1 cellular context compared by ENCODE assay signal in genomic region chr3:45574067-45574494, GRCh38.
A peak's percentile ranks its signal among the peaks of the same experiment; 100 is the strongest.
TF ChIP-seq lines count a peak whose summit lies in the region.

No MANE protein-coding gene starts in this region.

TF ChIP-seq in K562, 482 proteins besides CTCF, POLR2A, EP300 and RAD21 (continued from another document):
- TF ChIP-seq MGA (IDR thresholded peaks at IDR 0.05), result no peak
- peak; percentile 83 to 85 for TF ChIP-seq NRF1 (conservative IDR thresholded peaks at IDR 0.05 in 1 of 2, IDR thresholded peaks at IDR 0.05 in 1 of 2)
- 0 out of 2 replicates have a peak, but pooled peaks have one; percentile 51 for TF ChIP-seq FOXJ2 (tag; IDR thresholded peaks at IDR 0.05)
- no peak for TF ChIP-seq NELFE (IDR thresholded peaks at IDR 0.05; ENCODE audit: insufficient read depth, insufficient read length)
- TF ChIP-seq ATF3 (IDR thresholded peaks at IDR 0.05), result peak; percentile 57; the same call in 1 of the 2 replicates
- no peak for TF ChIP-seq ATF3 (CRISPR knock-in tag; conservative IDR thresholded peaks at IDR 0.05)
- peak; percentile 74 for TF ChIP-seq CXXC5 (CRISPR knock-in tag; IDR thresholded peaks at IDR 0.05)
- no peak for TF ChIP-seq NFXL1 (CRISPR knock-in tag; IDR thresholded peaks at IDR 0.05)
- peak; percentile 25; the same call in 1 of the 2 replicates for TF ChIP-seq KAT7 (CRISPR knock-in tag; IDR thresholded peaks at IDR 0.05; ENCODE audit: borderline replicate concordance)
- TF ChIP-seq TFAP4 (CRISPR knock-in tag; IDR thresholded peaks at IDR 0.05; ENCODE audit: borderline replicate concordance), result peak; percentile 38; the same call in 1 of the 2 replicates
- TF ChIP-seq SMARCA5 (IDR thresholded peaks at IDR 0.05), result no peak
- TF ChIP-seq SOX6 (IDR thresholded peaks at IDR 0.05), result peak; percentile 100
- no peak for TF ChIP-seq ID3 (CRISPR knock-in tag; IDR thresholded peaks at IDR 0.05)
- peak; percentile 28; the same call in 1 of the 2 replicates for TF ChIP-seq ID3 (tag; IDR thresholded peaks at IDR 0.05)
- peak; percentile 82 for TF ChIP-seq KLF16 (IDR thresholded peaks at IDR 0.05)
- no peak for TF ChIP-seq EWSR1 (IDR thresholded peaks at IDR 0.05; ENCODE audit: borderline replicate concordance, low read depth, partially characterized antibody)
- TF ChIP-seq ZNF551 (CRISPR knock-in tag; IDR thresholded peaks at IDR 0.05), result no peak
- TF ChIP-seq TARDBP (IDR thresholded peaks at IDR 0.05), result no peak
- TF ChIP-seq ZMIZ1 (IDR thresholded peaks at IDR 0.05; ENCODE audit: low read depth in 2 of 2, low read length in 2 of 2), result 0 out of 4 replicates have a peak, but pooled peaks of 1 of the 2 experiments have one; percentile 67
- no peak for TF ChIP-seq TRIM25 (IDR thresholded peaks at IDR 0.05; ENCODE audit: borderline replicate concordance)
- peak; percentile 99; the same call in 1 of the 2 replicates for TF ChIP-seq ZNF609 (CRISPR knock-in tag; IDR thresholded peaks at IDR 0.05; ENCODE audit: borderline replicate concordance)
- no peak for TF ChIP-seq ZNF696 (CRISPR knock-in tag; conservative IDR thresholded peaks at IDR 0.05)
- TF ChIP-seq KLF1 (tag; IDR thresholded peaks at IDR 0.05), result no peak
- no peak for TF ChIP-seq ZNF239 (CRISPR knock-in tag; IDR thresholded peaks at IDR 0.05)
- no peak for TF ChIP-seq ZBTB5 (IDR thresholded peaks at IDR 0.05)
- TF ChIP-seq NCOA4 (IDR thresholded peaks at IDR 0.05; ENCODE audit: partially characterized antibody), result no peak
- TF ChIP-seq DACH1 (IDR thresholded peaks at IDR 0.05; ENCODE audit: partially characterized antibody), result no peak
